14 cellular contexts compared by ENCODE assay signal in the genomic region with DNA sequence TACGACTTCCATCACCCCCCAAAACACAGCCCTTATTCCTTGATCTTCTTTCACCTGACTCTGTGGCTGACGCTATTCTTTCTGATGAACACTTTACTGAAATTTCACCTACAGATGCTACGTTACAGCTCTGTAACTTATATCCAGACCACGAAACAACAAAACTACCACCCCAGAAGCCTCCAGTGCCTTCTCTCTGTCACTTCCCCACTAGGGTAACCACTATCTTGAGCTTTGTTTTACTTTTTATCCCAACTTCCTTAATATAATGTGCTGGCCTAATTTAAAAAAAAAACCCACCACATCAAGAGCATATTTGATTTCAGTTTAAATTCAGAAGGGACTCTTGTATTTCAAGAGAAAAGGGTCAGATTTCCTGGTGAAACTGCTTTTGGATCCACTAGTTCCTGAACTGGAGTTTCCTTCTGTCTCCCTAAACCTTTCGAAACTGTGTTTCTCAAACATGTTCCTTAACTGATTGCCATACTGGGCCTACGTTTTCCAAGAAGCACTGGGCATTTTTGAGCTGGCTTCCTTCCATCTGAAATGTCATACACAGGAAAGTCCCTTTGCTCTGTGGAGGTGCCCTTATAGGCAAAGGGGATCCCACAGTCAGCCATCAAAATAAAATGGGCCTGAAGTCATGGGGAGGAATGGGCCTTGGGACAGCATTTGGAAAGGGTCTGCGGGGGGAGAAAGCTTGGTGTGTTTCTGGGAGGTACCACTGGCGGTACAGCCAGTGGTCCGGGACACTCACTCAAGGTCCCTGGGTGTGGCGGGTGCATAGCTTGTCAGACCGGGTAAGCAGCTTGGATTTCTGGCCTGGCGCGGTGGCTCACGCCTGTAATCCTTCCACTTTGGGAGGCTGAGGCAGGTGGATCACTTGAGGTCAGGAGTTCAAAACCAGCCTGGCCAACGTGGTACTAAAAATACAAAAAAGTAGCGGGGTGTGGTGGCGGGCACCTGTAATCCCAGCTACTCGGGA. TPM values are rescaled to one million over a fixed set of nuclear protein-coding genes. Genes with fewer than 3 reads are reported as not detected.
A peak's percentile ranks its signal among the peaks of the same experiment; 100 is the strongest.
DNase-seq lines count a peak whose midpoint lies in the region; ATAC-seq and FAIRE-seq lines count a peak whose summit lies in the region.
"Had no signal": no experiment of that assay in that cellular context is flagged by ENCODE, and none has a peak within 500 bp of the region (broad histone marks: within the 10 kb centered on the region; RNA-seq: fewer than 3 reads in every experiment).

No MANE protein-coding gene starts in this region.

- peaks cover 6% of the 10 kb centered on the region for H3K4me1 ChIP-seq in mesenchymal stem cell (ENCODE audit: control insufficient read depth, insufficient read depth, low read depth, low read length)

- peak; percentile 21 for ATAC-seq in activated T-helper 17 cell treated with anti-CD3 and anti-CD28 coated beads, Interleukin-2, amount 50 U/mL, for 72 hours (replicated peaks)
- ATAC-seq in HG03432 (IDR thresholded peaks at IDR 0.05; ENCODE audit: unreplicated experiment): no peak
- ATAC-seq in GM18498 (IDR thresholded peaks at IDR 0.05; ENCODE audit: unreplicated experiment): no peak
- ATAC-seq: sciatic nerve had no signal

- 88% methylated on average over 18 of the region's 18 CpGs for WGBS in mesenchymal stem cell

- H2BK12ac ChIP-seq in mesenchymal stem cell (ENCODE audit: low read length in 2 of 2): no peak overlapping the region

- no peak overlapping the region for H3K14ac ChIP-seq in mesenchymal stem cell (ENCODE audit: low read length in 2 of 2)

- no peak overlapping the region for H3K27ac ChIP-seq in mesenchymal stem cell (ENCODE audit: low read length, poor library complexity, severe bottlenecking)
- H3K27ac ChIP-seq: C4-2B, PC-9 had no signal

- no peak overlapping the region for H2AK5ac ChIP-seq in mesenchymal stem cell (ENCODE audit: low read length, severe bottlenecking)

- H3K23ac ChIP-seq in mesenchymal stem cell (ENCODE audit: low read length in 2 of 2): no peak overlapping the region

- H3K4me3 Mint-ChIP-seq in activated T-helper 17 cell treated with anti-CD3 and anti-CD28 coated beads, Interleukin-2, amount 50 U/mL, for 72 hours: peak overlapping the region; percentile 45

- H3K4ac ChIP-seq in mesenchymal stem cell (ENCODE audit: low read depth in 1 of 2, low read length in 2 of 2): no peak overlapping the region

- no peak overlapping the region for H2BK120ac ChIP-seq in mesenchymal stem cell (ENCODE audit: low read depth, low read length)

- peak overlapping the region; percentile 79 for H3K27ac Mint-ChIP-seq in activated T-helper 17 cell treated with anti-CD3 and anti-CD28 coated beads, Interleukin-2, amount 50 U/mL, for 72 hours

- no peaks in the 10 kb centered on the region for H3K9me3 ChIP-seq in mesenchymal stem cell (ENCODE audit: control insufficient read depth, low read length)

- H2BK15ac ChIP-seq in mesenchymal stem cell (ENCODE audit: low read depth, poor library complexity, severe bottlenecking): no peak overlapping the region

- no peak overlapping the region for H3K4me2 ChIP-seq in mesenchymal stem cell (ENCODE audit: low read length, poor library complexity, severe bottlenecking)
- H3K4me2 ChIP-seq: PC-9 had no signal

- DNase-seq in AML-193 (lab: John Stamatoyannopoulos, UW) (peak; percentile 54 to 60), HTR-8/SVneo (ENCODE audit: insufficient read length, low spot score) (no peak), mesenchymal stem cell (peak; percentile 48), NCI-H1092 (lab: John Stamatoyannopoulos, UW) (no peak), DMS 273 (lab: John Stamatoyannopoulos, UW; ENCODE audit: unreplicated experiment) (no peak)
- DNase-seq: activated gamma-delta T cell treated with Interleukin-2 at 50 U/mL for 16 hours, NCI-H2029 had no signal

- no peak overlapping the region for H3K18ac ChIP-seq in mesenchymal stem cell (ENCODE audit: low read depth in 1 of 2, low read length in 2 of 2)

- no peaks in the 10 kb centered on the region for H3K9me3 Mint-ChIP-seq in activated T-helper 17 cell treated with anti-CD3 and anti-CD28 coated beads, Interleukin-2, amount 50 U/mL, for 72 hours

- H4K8ac ChIP-seq in mesenchymal stem cell (ENCODE audit: low read length): no peak overlapping the region

- no peak overlapping the region for H2AFZ ChIP-seq in mesenchymal stem cell (ENCODE audit: low read depth, low read length)
- H2AFZ ChIP-seq: PC-9 had no signal

- H3K36me3 ChIP-seq in mesenchymal stem cell (ENCODE audit: control insufficient read depth in 1 of 2, insufficient read depth in 2 of 2, low read depth in 1 of 2, low read length in 2 of 2): no peaks in the 10 kb centered on the region

- peak; percentile 69 for FAIRE-seq in HTR-8/SVneo (lab: Jason Lieb, UNC)
- FAIRE-seq: TTC549 had no signal

- no peaks in the 10 kb centered on the region for H3K27me3 Mint-ChIP-seq in activated T-helper 17 cell treated with anti-CD3 and anti-CD28 coated beads, Interleukin-2, amount 50 U/mL, for 72 hours

- H3K9ac ChIP-seq in mesenchymal stem cell (ENCODE audit: low read length): no peak overlapping the region

- no peaks in the 10 kb centered on the region for H3K79me1 ChIP-seq in mesenchymal stem cell (replicated peaks; ENCODE audit: low read length, poor library complexity, severe bottlenecking)

- H4K91ac ChIP-seq in mesenchymal stem cell (ENCODE audit: low read length): no peak overlapping the region

- no peaks in the 10 kb centered on the region for H3K27me3 ChIP-seq in mesenchymal stem cell (ENCODE audit: control insufficient read depth in 1 of 2, insufficient read depth in 1 of 2, low read length in 2 of 2)

- H3K36me3 Mint-ChIP-seq in activated T-helper 17 cell treated with anti-CD3 and anti-CD28 coated beads, Interleukin-2, amount 50 U/mL, for 72 hours (ENCODE audit: low read depth): peaks cover 5% of the 10 kb centered on the region

- peaks cover 15% of the 10 kb centered on the region for H3K4me1 Mint-ChIP-seq in activated T-helper 17 cell treated with anti-CD3 and anti-CD28 coated beads, Interleukin-2, amount 50 U/mL, for 72 hours

- no peak overlapping the region for H3K4me3 ChIP-seq in mesenchymal stem cell (ENCODE audit: insufficient read depth in 1 of 2, low read depth in 1 of 2, low read length in 2 of 2)
- H3K4me3 ChIP-seq: PC-9 had no signal

- no peak overlapping the region for H2BK5ac ChIP-seq in mesenchymal stem cell (ENCODE audit: low read depth, low read length, poor library complexity, severe bottlenecking)

RNA-seq across cellular contexts. Expression of a gene that starts 25.8 kb away (rescaled TPM):
- total RNA-seq in activated T-helper 17 cell treated with anti-CD3 and anti-CD28 coated beads, Interleukin-2, amount 50 U/mL, for 72 hours: 10 to 100 TPM; 62.4 to 80.0 TPM
- polyA plus RNA-seq in mesenchymal stem cell (2013, experiment 1 of 2): 64.8 TPM
- 64.7 TPM for polyA plus RNA-seq in mesenchymal stem cell (2013, experiment 2 of 2)

RNA-seq across cellular contexts. Expression of a gene that starts 30.6 kb away (rescaled TPM):
- total RNA-seq in activated T-helper 17 cell treated with anti-CD3 and anti-CD28 coated beads, Interleukin-2, amount 50 U/mL, for 72 hours: 1 to 10 TPM; 5.1 to 9.4 TPM
- polyA plus RNA-seq in mesenchymal stem cell (2013, experiment 1 of 2): 0.14 TPM
- polyA plus RNA-seq in mesenchymal stem cell (2013, experiment 2 of 2): 0.19 TPM

RNA-seq across cellular contexts. Expression of a gene that starts 50.2 kb away (rescaled TPM):
- total RNA-seq in activated T-helper 17 cell treated with anti-CD3 and anti-CD28 coated beads, Interleukin-2, amount 50 U/mL, for 72 hours: 10 to 100 TPM; 71.2 to 76.5 TPM
- 22.0 TPM for polyA plus RNA-seq in mesenchymal stem cell (2013, experiment 1 of 2)
- polyA plus RNA-seq in mesenchymal stem cell (2013, experiment 2 of 2): 21.8 TPM

RNA-seq across cellular contexts. Expression of a gene that starts 50.7 kb away (rescaled TPM):
- total RNA-seq in activated T-helper 17 cell treated with anti-CD3 and anti-CD28 coated beads, Interleukin-2, amount 50 U/mL, for 72 hours: 100 to 1,000 TPM in 1 of 2 donors, 10 to 100 TPM in 1; 86.3 to 112 TPM
- 13.9 TPM for polyA plus RNA-seq in mesenchymal stem cell (2013, experiment 1 of 2)
- polyA plus RNA-seq in mesenchymal stem cell (2013, experiment 2 of 2): 13.9 TPM

Comparison
In these comparisons a context has a peak if more than half of its experiments do, and no peak if none do; other contexts are left out.
1. DNase-seq: peak in AML-193 (2 of 2) and mesenchymal stem cell (single experiment); none in HTR-8/SVneo (single experiment), NCI-H1092 (single experiment) and DMS 273 (single experiment).